ENCODE assay signal across 35 cellular contexts in the genomic region with DNA sequence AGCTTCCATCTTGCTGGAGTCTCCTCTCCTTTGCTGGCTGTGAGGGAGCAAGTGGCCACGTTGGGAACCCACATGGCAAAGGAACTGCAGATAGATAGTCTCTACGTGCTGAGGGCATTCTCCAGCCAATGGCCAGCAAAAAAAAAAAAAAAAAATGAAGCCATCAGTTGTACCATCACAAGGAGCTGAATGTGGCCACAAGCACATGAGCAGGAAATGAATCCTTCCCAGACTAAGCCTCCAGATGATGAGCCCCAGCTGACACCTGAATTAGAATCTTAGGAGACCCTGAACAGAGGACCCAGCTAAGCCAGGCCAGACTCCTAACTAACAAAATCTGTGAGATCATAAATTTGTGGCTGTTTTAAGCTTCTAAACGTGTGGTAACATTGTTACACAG. TPM values are rescaled to one million over a fixed set of nuclear protein-coding genes. Genes with fewer than 3 reads are reported as not detected.
DNase-seq lines count a peak whose midpoint lies in the region; ATAC-seq, FAIRE-seq and TF ChIP-seq lines count a peak whose summit lies in the region.
"Had no signal": no experiment of that assay in that cellular context is flagged by ENCODE, and none has a peak within 500 bp of the region (broad histone marks: within the 10 kb centered on the region; RNA-seq: fewer than 3 reads in every experiment).

No MANE protein-coding gene starts in this region.

- H3K36me3 ChIP-seq in DND-41 (ENCODE audit: insufficient read depth, low read length) (no peaks in the 10 kb centered on the region), astrocyte (ENCODE audit: insufficient read depth, low read length) (no peaks in the 10 kb centered on the region)
- H3K36me3 ChIP-seq: BLaER1, cardiac muscle cell, colonic mucosa, heart left ventricle, Peyer's patch, sigmoid colon had no signal

- peak overlapping the region; percentile 94 for H3K27ac Mint-ChIP-seq in astrocyte (ENCODE audit: unreplicated experiment)
- H3K27ac Mint-ChIP-seq: activated CD4-positive, alpha-beta T cell treated with anti-CD3 and anti-CD28 coated beads, Interleukin-2, amount 10 ng/mL, durations not matched to agents 24 days and 14 days; activated naive CD8-positive, alpha-beta T cell treated with anti-CD3 and anti-CD28 coated beads for 36 hours; GM23338; naive thymus-derived CD4-positive, alpha-beta T cell; stimulated activated effector memory CD8-positive, alpha-beta T cell treated with anti-CD3 and anti-CD28 coated beads, Interleukin-12 subunit alpha, Interleukin-12 subunit beta, amount 100 ng/mL, for 72 hours; type B pancreatic cell had no signal

- DNase-seq in DND-41 = no peak
- DNase-seq in HT1080 (ENCODE audit: low read depth) = peak; percentile 58
- DNase-seq in astrocyte (ENCODE audit: low read depth) = no peak
- peak; percentile 8 for DNase-seq in kidney tubule cell (ENCODE audit: low spot score)
- no peak for DNase-seq in NCI-H774 (lab: John Stamatoyannopoulos, UW)
- DNase-seq in NCI-H1694 (lab: John Stamatoyannopoulos, UW) = no peak
- no peak for DNase-seq in NCI-H2196 treated with DMSO at 0.1 percent for 48 hours (lab: John Stamatoyannopoulos, UW; ENCODE audit: unreplicated experiment)
- DNase-seq: activated CD4-positive, alpha-beta T cell treated with anti-CD3 and anti-CD28 coated beads, Interleukin-2, amount 10 ng/mL, durations not matched to agents 24 days and 14 days; activated effector memory CD4-positive, alpha-beta T cell treated with anti-CD3 and anti-CD28 coated beads, Interleukin-2, amount 50 U/mL, for 16 hours; activated naive CD8-positive, alpha-beta T cell treated with anti-CD3 and anti-CD28 coated beads for 36 hours; aorta; colonic mucosa; effector CD4-positive, alpha-beta T cell; foreskin fibroblast; heart left ventricle; kidney; naive thymus-derived CD4-positive, alpha-beta T cell; NCI-H1436; NCI-H2081 treated with DMSO at 0.1 percent for 48 hours; nucleus accumbens; Peyer's patch; SIG-M5; sigmoid colon; stimulated activated CD4-positive, alpha-beta T cell treated with anti-CD3 and anti-CD28 coated beads, Interleukin-4, amount 100 ng/mL, for 4 hours; substantia nigra; SW 1271; T1000 had no signal

- no peaks in the 10 kb centered on the region for H3K9me3 Mint-ChIP-seq in astrocyte (ENCODE audit: unreplicated experiment)
- H3K9me3 Mint-ChIP-seq: activated CD4-positive, alpha-beta T cell treated with anti-CD3 and anti-CD28 coated beads, Interleukin-2, amount 10 ng/mL, durations not matched to agents 24 days and 14 days; activated naive CD8-positive, alpha-beta T cell treated with anti-CD3 and anti-CD28 coated beads for 36 hours; GM23338; mesothelial cell of epicardium; naive thymus-derived CD4-positive, alpha-beta T cell; stimulated activated effector memory CD8-positive, alpha-beta T cell treated with anti-CD3 and anti-CD28 coated beads, Interleukin-12 subunit alpha, Interleukin-12 subunit beta, amount 100 ng/mL, for 72 hours; type B pancreatic cell had no signal

- H3K79me2 ChIP-seq in DND-41 (ENCODE audit: insufficient read depth, low read length) (no peaks in the 10 kb centered on the region), astrocyte (ENCODE audit: insufficient read depth, low read length) (peaks cover 47% of the 10 kb centered on the region)

- H3K36me3 Mint-ChIP-seq in astrocyte (ENCODE audit: low read depth, unreplicated experiment) = peaks cover 4% of the 10 kb centered on the region
- H3K36me3 Mint-ChIP-seq: mesothelial cell of epicardium; naive thymus-derived CD4-positive, alpha-beta T cell; stimulated activated effector memory CD8-positive, alpha-beta T cell treated with anti-CD3 and anti-CD28 coated beads, Interleukin-12 subunit alpha, Interleukin-12 subunit beta, amount 100 ng/mL, for 72 hours; type B pancreatic cell had no signal

- peaks cover 48% of the 10 kb centered on the region for H3K4me1 Mint-ChIP-seq in astrocyte (ENCODE audit: low read depth, unreplicated experiment)

- no peak for FAIRE-seq in astrocyte (lab: Jason Lieb, UNC)
- FAIRE-seq: kidney had no signal

- no peaks in the 10 kb centered on the region for H3K4me1 ChIP-seq in DND-41 (ENCODE audit: insufficient read depth, low read length)
- H3K4me1 ChIP-seq in astrocyte (ENCODE audit: insufficient read depth, low read length) = peaks cover 35% of the 10 kb centered on the region
- H3K4me1 ChIP-seq: BLaER1, colonic mucosa, Peyer's patch had no signal

- no peak overlapping the region for H3K4me3 Mint-ChIP-seq in astrocyte (ENCODE audit: unreplicated experiment)
- H3K4me3 Mint-ChIP-seq: activated CD4-positive, alpha-beta T cell treated with anti-CD3 and anti-CD28 coated beads, Interleukin-2, amount 10 ng/mL, durations not matched to agents 24 days and 14 days; activated naive CD8-positive, alpha-beta T cell treated with anti-CD3 and anti-CD28 coated beads for 36 hours; GM23338; mesothelial cell of epicardium; stimulated activated effector memory CD8-positive, alpha-beta T cell treated with anti-CD3 and anti-CD28 coated beads, Interleukin-12 subunit alpha, Interleukin-12 subunit beta, amount 100 ng/mL, for 72 hours; type B pancreatic cell had no signal

- no peaks in the 10 kb centered on the region for H4K20me1 ChIP-seq in DND-41 (ENCODE audit: insufficient read depth, low read length)
- H4K20me1 ChIP-seq in astrocyte (ENCODE audit: insufficient read depth, low read length) = peaks cover 9% of the 10 kb centered on the region
- H4K20me1 ChIP-seq: BLaER1 had no signal

- TF ChIP-seq CTCF in DND-41 (IDR thresholded peaks at IDR 0.05; ENCODE audit: borderline replicate concordance, extremely low read depth, low read length, poor library complexity, severe bottlenecking) (no peak), astrocyte (IDR thresholded peaks at IDR 0.05; ENCODE audit: insufficient read depth, low read depth, low read length) (no peak)

- H3K4me2 ChIP-seq in DND-41 (ENCODE audit: insufficient read depth, low read length) = no peak overlapping the region
- no peak overlapping the region for H3K4me2 ChIP-seq in astrocyte (ENCODE audit: low read length)
- H3K4me2 ChIP-seq: BLaER1, GM23338, KMS-11 had no signal

- H3K27me3 ChIP-seq in DND-41 (ENCODE audit: insufficient read depth, low read length, poor library complexity) (no peaks in the 10 kb centered on the region), astrocyte (ENCODE audit: insufficient read depth, low read length) (no peaks in the 10 kb centered on the region)
- H3K27me3 ChIP-seq: BLaER1, cardiac muscle cell, colonic mucosa, heart left ventricle, Peyer's patch, sigmoid colon had no signal

- H3K27me3 Mint-ChIP-seq in astrocyte (ENCODE audit: low read depth, unreplicated experiment) = no peaks in the 10 kb centered on the region
- H3K27me3 Mint-ChIP-seq: activated CD4-positive, alpha-beta T cell treated with anti-CD3 and anti-CD28 coated beads, Interleukin-2, amount 10 ng/mL, durations not matched to agents 24 days and 14 days; activated naive CD8-positive, alpha-beta T cell treated with anti-CD3 and anti-CD28 coated beads for 36 hours; naive thymus-derived CD4-positive, alpha-beta T cell; type B pancreatic cell had no signal

- H3K4me3 ChIP-seq in DND-41 (ENCODE audit: low read depth in 1 of 2, low read length in 2 of 2) = no peak overlapping the region
- no peak overlapping the region for H3K4me3 ChIP-seq in astrocyte (ENCODE audit: insufficient read depth, low read depth, low read length)
- H3K4me3 ChIP-seq: BLaER1, cardiac muscle cell, colonic mucosa, GM23338, heart left ventricle, Peyer's patch, sigmoid colon had no signal

- peak; percentile 58; the same call in 1 of the 3 replicates for ATAC-seq in DND-41 (ENCODE audit: insufficient read depth, low read depth)
- no peak for ATAC-seq in GM19397 (IDR thresholded peaks at IDR 0.05; ENCODE audit: unreplicated experiment)
- ATAC-seq: GM23338; heart left ventricle; naive thymus-derived CD4-positive, alpha-beta T cell; stimulated activated effector memory CD8-positive, alpha-beta T cell treated with anti-CD3 and anti-CD28 coated beads, Interleukin-12 subunit alpha, Interleukin-12 subunit beta, amount 100 ng/mL, for 72 hours had no signal

- no peak overlapping the region for H3K27ac ChIP-seq in DND-41 (ENCODE audit: low read length)
- H3K27ac ChIP-seq in astrocyte (ENCODE audit: low read depth, low read length) = no peak overlapping the region
- H3K27ac ChIP-seq: BLaER1, cardiac muscle cell, colonic mucosa, heart left ventricle, KMS-11, Peyer's patch, sigmoid colon had no signal

- H3K9me3 ChIP-seq in DND-41 (ENCODE audit: insufficient read depth, low read length, severe bottlenecking) (no peaks in the 10 kb centered on the region), astrocyte (ENCODE audit: insufficient read depth, low read depth, low read length) (no peaks in the 10 kb centered on the region)
- H3K9me3 ChIP-seq: BLaER1, colonic mucosa, heart left ventricle, Peyer's patch, sigmoid colon had no signal

- H2AFZ ChIP-seq in DND-41 (ENCODE audit: low read depth, low read length) (no peak overlapping the region), astrocyte (ENCODE audit: low read depth, low read length) (no peak overlapping the region)
- H2AFZ ChIP-seq: GM23338 had no signal

- H3K9ac ChIP-seq in DND-41 (ENCODE audit: low read depth, low read length) = no peak overlapping the region
- no peak overlapping the region for H3K9ac ChIP-seq in astrocyte (ENCODE audit: low read length)
- H3K9ac ChIP-seq: BLaER1, KMS-11 had no signal

RNA-seq across cellular contexts. Expression of a gene that starts 57.9 kb away (rescaled TPM):
- total RNA-seq in HT1080 (2014; rRNA removed; shearing (Covaris generic)) = 13.6 and 14.8 TPM in 2 replicates
- polyA plus RNA-seq in HT1080 (2015; cell fraction: cytosol; rRNA removed) = 13.6 and 17.2 TPM in 2 replicates
- 13.9 and 15.4 TPM in 2 replicates for polyA plus RNA-seq in HT1080 (2015; cell fraction: nucleus; rRNA removed)
- 38.9 and 42.0 TPM in 2 replicates for total RNA-seq in astrocyte

Comparison
In these comparisons a context has a peak if more than half of its experiments do, and no peak if none do; other contexts are left out.
1. DNase-seq: peak in HT1080 (single experiment) and kidney tubule cell (single experiment); none in DND-41 (single experiment), astrocyte (single experiment), NCI-H774 (single experiment), NCI-H1694 (single experiment) and NCI-H2196 treated with DMSO at 0.1 percent for 48 hours (single experiment).